Comparison of ENCODE assay signal across 3 cellular contexts in the genomic region with DNA sequence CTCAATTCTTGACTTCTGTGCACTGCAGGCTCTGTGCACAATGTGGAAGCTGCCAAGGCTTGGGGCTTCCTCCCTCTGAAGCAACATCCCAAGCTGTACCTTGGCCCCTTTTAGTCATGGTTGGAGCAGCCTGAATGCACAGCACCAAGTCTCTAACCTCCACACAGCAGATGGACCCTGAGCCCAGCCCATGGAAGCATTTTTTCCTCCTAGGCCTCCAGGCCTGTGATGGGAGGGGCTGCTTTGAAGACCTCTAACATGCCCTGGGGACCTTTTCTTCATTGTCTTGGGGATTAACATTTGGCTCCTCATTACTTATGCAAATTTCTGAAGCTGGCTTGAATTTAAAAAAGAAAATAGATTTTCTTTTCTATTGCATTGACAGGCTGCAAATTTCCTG.
A peak's percentile ranks its signal among the peaks of the same experiment; 100 is the strongest.
TF ChIP-seq lines count a peak whose summit lies in the region.

No MANE protein-coding gene starts in this region.

TF ChIP-seq in A549, 52 proteins besides CTCF, POLR2A, EP300 and RAD21:
- TF ChIP-seq FOSB (CRISPR knock-in tag; IDR thresholded peaks at IDR 0.05) (no peak), ZFP36 (IDR thresholded peaks at IDR 0.05; ENCODE audit: borderline replicate concordance, partially characterized antibody) (peak; percentile 77), PHF8 (IDR thresholded peaks at IDR 0.05; ENCODE audit: borderline replicate concordance, low read depth) (no peak)
TF ChIP-seq in A549: peak in this region for 1.

TF ChIP-seq in HEK293, 187 proteins besides CTCF, POLR2A, EP300 and RAD21:
- peak; percentile 82 for TF ChIP-seq ZNF585B (tag by site-specific recombination; IDR thresholded peaks at IDR 0.05)
- no peak for TF ChIP-seq ZNF426 (tag by site-specific recombination; IDR thresholded peaks at IDR 0.05)
- TF ChIP-seq ZSCAN30 (tag by site-specific recombination; IDR thresholded peaks at IDR 0.05), result no peak
- TF ChIP-seq ZNF23 (tag by site-specific recombination; IDR thresholded peaks at IDR 0.05; ENCODE audit: borderline replicate concordance), result no peak
TF ChIP-seq in HEK293: peak in this region for 1.

TF ChIP-seq in K562, 482 proteins besides CTCF, POLR2A, EP300 and RAD21:
- peak; percentile 70 for TF ChIP-seq ZFP36 (IDR thresholded peaks at IDR 0.05; ENCODE audit: low read depth, low read length, partially characterized antibody)
- TF ChIP-seq, protein P1, sequence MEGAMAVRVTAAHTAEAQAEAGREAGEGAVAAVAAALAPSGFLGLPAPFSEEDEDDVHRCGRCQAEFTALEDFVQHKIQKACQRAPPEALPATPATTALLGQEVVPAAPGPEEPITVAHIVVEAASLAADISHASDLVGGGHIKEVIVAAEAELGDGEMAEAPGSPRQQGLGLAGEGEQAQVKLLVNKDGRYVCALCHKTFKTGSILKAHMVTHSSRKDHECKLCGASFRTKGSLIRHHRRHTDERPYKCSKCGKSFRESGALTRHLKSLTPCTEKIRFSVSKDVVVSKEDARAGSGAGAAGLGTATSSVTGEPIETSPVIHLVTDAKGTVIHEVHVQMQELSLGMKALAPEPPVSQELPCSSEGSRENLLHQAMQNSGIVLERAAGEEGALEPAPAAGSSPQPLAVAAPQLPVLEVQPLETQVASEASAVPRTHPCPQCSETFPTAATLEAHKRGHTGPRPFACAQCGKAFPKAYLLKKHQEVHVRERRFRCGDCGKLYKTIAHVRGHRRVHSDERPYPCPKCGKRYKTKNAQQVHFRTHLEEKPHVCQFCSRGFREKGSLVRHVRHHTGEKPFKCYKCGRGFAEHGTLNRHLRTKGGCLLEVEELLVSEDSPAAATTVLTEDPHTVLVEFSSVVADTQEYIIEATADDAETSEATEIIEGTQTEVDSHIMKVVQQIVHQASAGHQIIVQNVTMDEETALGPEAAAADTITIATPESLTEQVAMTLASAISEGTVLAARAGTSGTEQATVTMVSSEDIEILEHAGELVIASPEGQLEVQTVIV (CRISPR knock-in tag; IDR thresholded peaks at IDR 0.05; ENCODE audit: borderline replicate concordance), result no peak
